Comparison of ENCODE assay signal across 19 cellular contexts in genomic region chr5:12320331-12320730, GRCh38.
DNase-seq lines count a peak whose midpoint lies in the region; ATAC-seq and TF ChIP-seq lines count a peak whose summit lies in the region.
"Had no signal": no experiment of that assay in that cellular context is flagged by ENCODE, and none has a peak within 500 bp of the region (broad histone marks: within the 10 kb centered on the region; RNA-seq: fewer than 3 reads in every experiment).

No MANE protein-coding gene starts in this region.

- no peaks in the 10 kb centered on the region for H3F3A ChIP-seq in GM23248 (ENCODE audit: insufficient read depth)

- intact Hi-C loops in upper lobe of right lung (cut with DNase I): no loop called here
- intact Hi-C loops in posterior cingulate gyrus (cut with DNase I): no loop called here

- H3K79me2 ChIP-seq in GM23248 (ENCODE audit: insufficient read depth): no peaks in the 10 kb centered on the region

- no peaks in the 10 kb centered on the region for H3K9me2 ChIP-seq in GM23248 (ENCODE audit: insufficient read depth)

- TF ChIP-seq CTCF in upper lobe of right lung (IDR thresholded peaks at IDR 0.05): no peak
- TF ChIP-seq CTCF in right atrium auricular region (IDR thresholded peaks at IDR 0.05): no peak

- H3K4me3 ChIP-seq in HUES6 (ENCODE audit: low read depth, low read length) (no peak overlapping the region), upper lobe of right lung (no peak overlapping the region), right atrium auricular region (no peak overlapping the region), GM23248 (no peak overlapping the region)
- H3K4me3 ChIP-seq: A549, GM23338, K562 had no signal

- no peak overlapping the region for H3K4me2 ChIP-seq in GM23248 (ENCODE audit: unreplicated experiment)
- H3K4me2 ChIP-seq: A549, GM23338 had no signal

- H2AFZ ChIP-seq in GM23248: no peak overlapping the region
- H2AFZ ChIP-seq: GM23338 had no signal

- H3K4me1 ChIP-seq in HUES6 (ENCODE audit: control insufficient read depth, insufficient read depth, low read length): peaks cover 47% of the 10 kb centered on the region
- no peaks in the 10 kb centered on the region for H3K4me1 ChIP-seq in upper lobe of right lung
- H3K4me1 ChIP-seq in right atrium auricular region: no peaks in the 10 kb centered on the region
- H3K4me1 ChIP-seq in GM23248 (ENCODE audit: insufficient read depth): no peaks in the 10 kb centered on the region
- H3K4me1 ChIP-seq: A549, BE2C had no signal

- H4K20me1 ChIP-seq in GM23248 (ENCODE audit: insufficient read depth): no peaks in the 10 kb centered on the region

- peak; percentile 5 for DNase-seq in OCI-M1 (lab: John Stamatoyannopoulos, UW)
- peak; percentile 64 for DNase-seq in islet precursor cell
- no peak for DNase-seq in upper lobe of right lung
- DNase-seq in posterior cingulate gyrus: no peak
- DNase-seq in right atrium auricular region (ENCODE audit: low spot score): no peak
- no peak for DNase-seq in GM23248
- DNase-seq: BE2C; CD4-positive, alpha-beta memory T cell; DMS79 treated with DMSO at 0.1 percent for 48 hours; EL; GDM1; HCEC 1CT; HFFc6 had no signal

- ATAC-seq in upper lobe of right lung: peak; percentile 25
- no peak for ATAC-seq in GM18907 (IDR thresholded peaks at IDR 0.05; ENCODE audit: unreplicated experiment)
- ATAC-seq: A549, GM23338, K562 had no signal

- H3K36me3 ChIP-seq in HUES6 (ENCODE audit: control insufficient read depth, insufficient read depth, low read length): no peaks in the 10 kb centered on the region; the same call in 1 of the 2 replicates
- no peaks in the 10 kb centered on the region for H3K36me3 ChIP-seq in upper lobe of right lung
- H3K36me3 ChIP-seq in right atrium auricular region: no peaks in the 10 kb centered on the region
- no peaks in the 10 kb centered on the region for H3K36me3 ChIP-seq in GM23248 (ENCODE audit: low read depth)
- H3K36me3 ChIP-seq: BE2C had no signal

- H3K9ac ChIP-seq in HUES6 (ENCODE audit: low read length): no peak overlapping the region
- no peak overlapping the region for H3K9ac ChIP-seq in GM23248

- H3K9me3 ChIP-seq in HUES6 (ENCODE audit: control insufficient read depth, insufficient read depth, low read depth, low read length) (no peaks in the 10 kb centered on the region; the same call in 1 of the 2 replicates), upper lobe of right lung (no peaks in the 10 kb centered on the region), right atrium auricular region (no peaks in the 10 kb centered on the region), GM23248 (ENCODE audit: low read depth) (no peaks in the 10 kb centered on the region)
- H3K9me3 ChIP-seq: A549, BE2C had no signal

- 10 to 12% methylated on average over 3 of the region's 3 CpGs for WGBS in GM23248 (ENCODE audit: low coverage in 1 of 2, low lambda C conversion rate in 2 of 2, missing lambda C conversion rate in 2 of 2), 2 experiments

- in situ Hi-C loops in GM23248 (cut with MboI): no loop called here

- H3K27me3 ChIP-seq in HUES6 (ENCODE audit: control insufficient read depth, insufficient read depth, low read length) (no peaks in the 10 kb centered on the region), upper lobe of right lung (no peaks in the 10 kb centered on the region), right atrium auricular region (no peaks in the 10 kb centered on the region), GM23248 (replicated peaks; ENCODE audit: insufficient read depth) (no peaks in the 10 kb centered on the region)
- H3K27me3 ChIP-seq: BE2C had no signal

- H3K27ac ChIP-seq in HUES6 (ENCODE audit: low read depth, low read length) (peak overlapping the region; percentile 27; the same call in 1 of the 2 replicates), upper lobe of right lung (no peak overlapping the region), right atrium auricular region (no peak overlapping the region), GM23248 (no peak overlapping the region)
- H3K27ac ChIP-seq: A549, C4-2B had no signal

Comparison
In these comparisons a context has a peak if more than half of its experiments do, and no peak if none do; other contexts are left out.
1. DNase-seq: peak in OCI-M1 (single experiment) and islet precursor cell (single experiment); none in upper lobe of right lung (single experiment), posterior cingulate gyrus (0 of 10), right atrium auricular region (single experiment) and GM23248 (single experiment).